In the genomic region with DNA sequence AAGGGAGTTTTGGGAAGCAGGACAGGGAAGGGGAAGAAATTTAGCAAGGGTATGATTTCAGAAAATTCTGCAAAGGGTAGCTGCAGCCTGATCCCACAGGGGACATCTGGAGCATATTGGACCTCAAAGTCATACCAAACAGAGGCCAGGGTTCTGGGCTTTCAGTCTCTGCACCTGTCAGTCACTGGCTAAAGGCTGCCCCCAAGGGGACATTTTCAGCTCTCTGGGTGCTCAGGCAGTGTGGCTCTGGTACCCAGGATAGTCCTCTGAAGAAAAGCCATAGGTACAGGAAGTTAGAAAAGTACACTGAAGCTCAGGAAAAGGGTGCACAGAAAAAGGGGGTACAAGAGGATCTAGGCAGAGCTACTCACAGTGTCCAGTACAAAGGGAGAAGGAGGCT, we compare ENCODE assay signal across 14 cellular contexts.
DNase-seq lines count a peak whose midpoint lies in the region; ATAC-seq and TF ChIP-seq lines count a peak whose summit lies in the region.
"Had no signal": no experiment of that assay in that cellular context is flagged by ENCODE, and none has a peak within 500 bp of the region (broad histone marks: within the 10 kb centered on the region; RNA-seq: fewer than 3 reads in every experiment).

No MANE protein-coding gene starts in this region.

- no peaks in the 10 kb centered on the region for H3K9me2 ChIP-seq in HCT116 (ENCODE audit: insufficient read depth)

- H3K27ac Mint-ChIP-seq in WTC11 (no peak overlapping the region), endodermal cell (no peak overlapping the region)
- H3K27ac Mint-ChIP-seq: CD4-positive, alpha-beta memory T cell had no signal

- H3K36me3 Mint-ChIP-seq in WTC11, result peaks cover 5% of the 10 kb centered on the region
- H3K36me3 Mint-ChIP-seq in endodermal cell (ENCODE audit: low read depth), result no peaks in the 10 kb centered on the region
- H3K36me3 Mint-ChIP-seq: CD4-positive, alpha-beta memory T cell had no signal

- intact Hi-C loops in HCT116 (cut with micrococcal nuclease), result no loop called here

- no peaks in the 10 kb centered on the region for H4K20me1 ChIP-seq in HCT116 (ENCODE audit: insufficient read depth)

- CTCF ChIA-PET in HCT116 (lab: Charles Lee), result no interaction called here
- CTCF ChIA-PET in WTC11 (lab: Charles Lee), result interaction anchor here (0.9 to 1.0 kb wide), 3 partner anchors 10 to 191 kb away, joined by 3 read pairs; no protein-coding TSS in a partner anchor

- H3K36me3 ChIP-seq in HCT116 (ENCODE audit: control insufficient read depth in 1 of 2, insufficient read depth in 2 of 2, low read length in 2 of 2) (no peaks in the 10 kb centered on the region), endodermal cell (ENCODE audit: control insufficient read depth, insufficient read depth, low read length) (no peaks in the 10 kb centered on the region)
- H3K36me3 ChIP-seq: BE2C had no signal

- H3K4me3 Mint-ChIP-seq in WTC11, result no peak overlapping the region
- no peak overlapping the region for H3K4me3 Mint-ChIP-seq in endodermal cell
- H3K4me3 Mint-ChIP-seq: CD4-positive, alpha-beta memory T cell had no signal

- DNase-seq in HCT116 (ENCODE audit: low read depth, low spot score) (no peak), WTC11 (ENCODE audit: low spot score) (peak; percentile 26), endodermal cell (no peak), NCI-H187 treated with DMSO at 0.1 percent for 48 hours (lab: John Stamatoyannopoulos, UW) (no peak)
- DNase-seq in activated effector memory CD4-positive, alpha-beta T cell treated with anti-CD3 and anti-CD28 coated beads, Interleukin-2, amount 50 U/mL, for 16 hours, result no peak
- DNase-seq: BE2C; CD4-positive, alpha-beta memory T cell; DMS79; IMR-90; KG1 had no signal

- no peak overlapping the region for H3K4me2 ChIP-seq in HCT116 (ENCODE audit: low read length)

- H3K9ac ChIP-seq in HCT116 (ENCODE audit: low read length), result no peak overlapping the region
- no peak overlapping the region for H3K9ac ChIP-seq in endodermal cell (ENCODE audit: extremely low read depth, low read length, poor library complexity, severe bottlenecking)

- H3K79me2 ChIP-seq in HCT116 (ENCODE audit: insufficient read depth, low read length), result no peaks in the 10 kb centered on the region

- peak; percentile 13; the same call in 1 of the 3 replicates for TF ChIP-seq CTCF in GM12872 (IDR thresholded peaks at IDR 0.05; ENCODE audit: insufficient read depth, low read depth, low read length)
- TF ChIP-seq CTCF in HCT116 (IDR thresholded peaks at IDR 0.05 in 2 of 3, conservative IDR thresholded peaks at IDR 0.05 in 1 of 3; ENCODE audit: borderline replicate concordance in 1 of 3, insufficient read depth in 1 of 3, low read depth in 2 of 3, low read length in 2 of 3), result no peak
- no peak for TF ChIP-seq CTCF in WTC11 (IDR thresholded peaks at IDR 0.05)
- TF ChIP-seq CTCF in endodermal cell (conservative IDR thresholded peaks at IDR 0.05), result peak; percentile 55

- H3K27me3 ChIP-seq in HCT116 (ENCODE audit: insufficient read depth, low read length) (no peaks in the 10 kb centered on the region), endodermal cell (ENCODE audit: control insufficient read depth, insufficient read depth, low read length, poor library complexity, severe bottlenecking) (no peaks in the 10 kb centered on the region)
- H3K27me3 ChIP-seq: BE2C had no signal

- TF ChIP-seq POLR2A in HCT116 (IDR thresholded peaks at IDR 0.05; ENCODE audit: borderline replicate concordance, extremely low read depth, insufficient read depth, insufficient read length), result no peak

- peak; percentile 20; the same call in 1 of the 2 replicates for TF ChIP-seq RAD21 in HCT116 (IDR thresholded peaks at IDR 0.05; ENCODE audit: low read depth)

- no TSS peak for BruUV-seq in HCT116 (replicated peaks; lab: Mats Ljungman, UMichigan)

- H3K9me3 ChIP-seq in HCT116 (ENCODE audit: control insufficient read depth in 1 of 2, insufficient read depth in 1 of 2, low read depth in 1 of 2, low read length in 2 of 2) (no peaks in the 10 kb centered on the region), endodermal cell (ENCODE audit: control insufficient read depth, low read length) (peaks cover 7% of the 10 kb centered on the region)
- H3K9me3 ChIP-seq: BE2C had no signal

- ATAC-seq in HCT116 (no peak), WTC11 (peak; percentile 62; the same call in 1 of the 2 replicates), HG03280 (IDR thresholded peaks at IDR 0.05; ENCODE audit: unreplicated experiment) (no peak), HG02759 (IDR thresholded peaks at IDR 0.05; ENCODE audit: unreplicated experiment) (no peak)

- POLR2A ChIA-PET in HCT116 (lab: Charles Lee) (interaction anchor here (0.5 kb wide), 1 partner anchor 208 kb away, joined by 3 read pairs; no protein-coding TSS in a partner anchor), WTC11 (lab: Charles Lee) (no interaction called here)

- H2AFZ ChIP-seq in HCT116 (ENCODE audit: low read depth, low read length, poor library complexity, severe bottlenecking), result no peak overlapping the region

- H3K4me1 Mint-ChIP-seq in WTC11 (peaks cover 3% of the 10 kb centered on the region), endodermal cell (peaks cover 4% of the 10 kb centered on the region)
- H3K4me1 Mint-ChIP-seq: CD4-positive, alpha-beta memory T cell had no signal

- H3K9me3 Mint-ChIP-seq in WTC11, result peaks cover 13% of the 10 kb centered on the region
- H3K9me3 Mint-ChIP-seq in endodermal cell, result peaks cover 14% of the 10 kb centered on the region

- RAD21 ChIA-PET in HCT116 (lab: Charles Lee; ENCODE audit: low non-redundant PET in 1 of 2, low total read pairs in 2 of 2, uncharacterized antibody in 2 of 2, unreplicated experiment in 2 of 2), result no interaction called here

- no peaks in the 10 kb centered on the region for H3K27me3 Mint-ChIP-seq in WTC11 (ENCODE audit: low read depth)
- peaks cover 29% of the 10 kb centered on the region for H3K27me3 Mint-ChIP-seq in endodermal cell (ENCODE audit: insufficient read depth)

- H3K4me3 ChIP-seq in HCT116 (replicated peaks in 1 of 2; ENCODE audit: low read depth in 1 of 2, low read length in 2 of 2) (no peak overlapping the region), endodermal cell (ENCODE audit: low read length) (no peak overlapping the region)

- H3K27ac ChIP-seq in HCT116 (ENCODE audit: low read depth, low read length) (no peak overlapping the region), endodermal cell (ENCODE audit: low read depth, low read length) (no peak overlapping the region)
- H3K27ac ChIP-seq: C4-2B had no signal

- H3K4me1 ChIP-seq in HCT116 (ENCODE audit: control insufficient read depth in 1 of 2, insufficient read depth in 2 of 2, low read length in 2 of 2) (peaks cover 0 to 5% of the 10 kb centered on the region in 2 experiments; a peak in 1 of 4 replicates), endodermal cell (ENCODE audit: control insufficient read depth, insufficient read depth, low read length) (no peaks in the 10 kb centered on the region)
- H3K4me1 ChIP-seq: BE2C had no signal

TF ChIP-seq in HCT116, 20 proteins besides CTCF, POLR2A, EP300 and RAD21 (continues in another document):
- TF ChIP-seq SP1 (IDR thresholded peaks at IDR 0.05; ENCODE audit: low read depth) (no peak), JUND (IDR thresholded peaks at IDR 0.05) (no peak), TCF7L2 (IDR thresholded peaks at IDR 0.05; ENCODE audit: borderline replicate concordance, extremely low read depth, insufficient read depth, insufficient read length) (no peak), POLR2AphosphoS5 (IDR thresholded peaks at IDR 0.05; ENCODE audit: low read depth, low read length) (no peak), YY1 (IDR thresholded peaks at IDR 0.05; ENCODE audit: extremely low read depth, insufficient replicate concordance, low read depth, low read length) (no peak), SRF (IDR thresholded peaks at IDR 0.05; ENCODE audit: low read depth) (no peak), ZNF274 (IDR thresholded peaks at IDR 0.05; ENCODE audit: low read depth, low read length) (no peak), EZH2phosphoT487 (IDR thresholded peaks at IDR 0.05; ENCODE audit: borderline replicate concordance) (no peak), EGR1 (IDR thresholded peaks at IDR 0.05; ENCODE audit: low read depth) (no peak), EZH2 (IDR thresholded peaks at IDR 0.05) (no peak), CBX3 (IDR thresholded peaks at IDR 0.05; ENCODE audit: low read depth) (no peak)
- TF ChIP-seq, protein P1, sequence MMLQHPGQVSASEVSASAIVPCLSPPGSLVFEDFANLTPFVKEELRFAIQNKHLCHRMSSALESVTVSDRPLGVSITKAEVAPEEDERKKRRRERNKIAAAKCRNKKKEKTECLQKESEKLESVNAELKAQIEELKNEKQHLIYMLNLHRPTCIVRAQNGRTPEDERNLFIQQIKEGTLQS (IDR thresholded peaks at IDR 0.05), result no peak
- TF ChIP-seq, protein P2, sequence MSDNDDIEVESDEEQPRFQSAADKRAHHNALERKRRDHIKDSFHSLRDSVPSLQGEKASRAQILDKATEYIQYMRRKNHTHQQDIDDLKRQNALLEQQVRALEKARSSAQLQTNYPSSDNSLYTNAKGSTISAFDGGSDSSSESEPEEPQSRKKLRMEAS (IDR thresholded peaks at IDR 0.05), result no peak

TF ChIP-seq in WTC11, 78 proteins besides CTCF, POLR2A, EP300 and RAD21 (continues in another document):
- TF ChIP-seq, protein P3, sequence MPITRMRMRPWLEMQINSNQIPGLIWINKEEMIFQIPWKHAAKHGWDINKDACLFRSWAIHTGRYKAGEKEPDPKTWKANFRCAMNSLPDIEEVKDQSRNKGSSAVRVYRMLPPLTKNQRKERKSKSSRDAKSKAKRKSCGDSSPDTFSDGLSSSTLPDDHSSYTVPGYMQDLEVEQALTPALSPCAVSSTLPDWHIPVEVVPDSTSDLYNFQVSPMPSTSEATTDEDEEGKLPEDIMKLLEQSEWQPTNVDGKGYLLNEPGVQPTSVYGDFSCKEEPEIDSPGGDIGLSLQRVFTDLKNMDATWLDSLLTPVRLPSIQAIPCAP (CRISPR knock-in tag; IDR thresholded peaks at IDR 0.05), result no peak
- TF ChIP-seq NR2C2 (CRISPR knock-in tag; IDR thresholded peaks at IDR 0.05) (no peak), ZNF263 (CRISPR knock-in tag; IDR thresholded peaks at IDR 0.05; ENCODE audit: low read depth) (no peak), ZNF138 (CRISPR knock-in tag; conservative IDR thresholded peaks at IDR 0.05) (no peak), NR1H2 (CRISPR knock-in tag; IDR thresholded peaks at IDR 0.05) (no peak)
- TF ChIP-seq, protein P4, sequence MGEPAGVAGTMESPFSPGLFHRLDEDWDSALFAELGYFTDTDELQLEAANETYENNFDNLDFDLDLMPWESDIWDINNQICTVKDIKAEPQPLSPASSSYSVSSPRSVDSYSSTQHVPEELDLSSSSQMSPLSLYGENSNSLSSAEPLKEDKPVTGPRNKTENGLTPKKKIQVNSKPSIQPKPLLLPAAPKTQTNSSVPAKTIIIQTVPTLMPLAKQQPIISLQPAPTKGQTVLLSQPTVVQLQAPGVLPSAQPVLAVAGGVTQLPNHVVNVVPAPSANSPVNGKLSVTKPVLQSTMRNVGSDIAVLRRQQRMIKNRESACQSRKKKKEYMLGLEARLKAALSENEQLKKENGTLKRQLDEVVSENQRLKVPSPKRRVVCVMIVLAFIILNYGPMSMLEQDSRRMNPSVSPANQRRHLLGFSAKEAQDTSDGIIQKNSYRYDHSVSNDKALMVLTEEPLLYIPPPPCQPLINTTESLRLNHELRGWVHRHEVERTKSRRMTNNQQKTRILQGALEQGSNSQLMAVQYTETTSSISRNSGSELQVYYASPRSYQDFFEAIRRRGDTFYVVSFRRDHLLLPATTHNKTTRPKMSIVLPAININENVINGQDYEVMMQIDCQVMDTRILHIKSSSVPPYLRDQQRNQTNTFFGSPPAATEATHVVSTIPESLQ (CRISPR knock-in tag; IDR thresholded peaks at IDR 0.05), result no peak

Comparison
In these comparisons a context has a peak if more than half of its experiments do, and no peak if none do; other contexts are left out.
1. CTCF ChIP-seq: peak in GM12872 (single experiment) and endodermal cell (single experiment); none in HCT116 (0 of 3) and WTC11 (single experiment).